12 cellular contexts compared by ENCODE assay signal in genomic region chr9:16825364-16825763, GRCh38. TPM values are rescaled to one million over a fixed set of nuclear protein-coding genes. Genes with fewer than 3 reads are reported as not detected.
A peak's percentile ranks its signal among the peaks of the same experiment; 100 is the strongest.
DNase-seq lines count a peak whose midpoint lies in the region; TF ChIP-seq lines count a peak whose summit lies in the region.
"Had no signal": no experiment of that assay in that cellular context is flagged by ENCODE, and none has a peak within 500 bp of the region (broad histone marks: within the 10 kb centered on the region; RNA-seq: fewer than 3 reads in every experiment).

No MANE protein-coding gene starts in this region.

- H3K9me3 ChIP-seq in H9 (ENCODE audit: control insufficient read depth, low read depth, low read length) (no peaks in the 10 kb centered on the region), hepatocyte (ENCODE audit: low read depth) (no peaks in the 10 kb centered on the region), stomach smooth muscle (ENCODE audit: control insufficient read depth in 2 of 2, low read length in 2 of 2) (no peaks in the 10 kb centered on the region), A673 (ENCODE audit: low read depth, low read length, poor library complexity, severe bottlenecking) (no peaks in the 10 kb centered on the region)
- H3K9me3 ChIP-seq: right atrium auricular region had no signal

- WGBS in H9 (ENCODE audit: extremely low coverage, insufficient read length, low lambda C conversion rate) = no CpG with 5 or more reads among the region's 1 CpG
- 46% methylated on average over 1 of the region's 1 CpG for WGBS in hepatocyte (ENCODE audit: low lambda C conversion rate, missing lambda C conversion rate)

- intact Hi-C loops in A673 (cut with micrococcal nuclease; ENCODE audit: unreplicated experiment) = no loop called here

- H3K4me2 ChIP-seq in H9 (ENCODE audit: insufficient read depth, insufficient read length, low read length) (no peak overlapping the region), hepatocyte (peak overlapping the region; percentile 53)

- H4K5ac ChIP-seq in H9 (ENCODE audit: insufficient read length, low read depth, low read length) = no peak overlapping the region

- H3K27me3 Mint-ChIP-seq in H9 (ENCODE audit: low read depth) = no peaks in the 10 kb centered on the region
- peaks cover 10% of the 10 kb centered on the region for H3K27me3 Mint-ChIP-seq in activated naive CD4-positive, alpha-beta T cell treated with anti-CD3 and anti-CD28 coated beads, Interleukin-2, amount 10 ng/mL, durations not matched to agents 7 days and 5 days

- H4K91ac ChIP-seq in H9 (ENCODE audit: insufficient read length, low read depth, low read length) = no peak overlapping the region

- no peak overlapping the region for H3K18ac ChIP-seq in H9 (ENCODE audit: insufficient read length, low read depth, low read length)

- no peaks in the 10 kb centered on the region for H3K9me3 Mint-ChIP-seq in H9
- peaks cover 1% of the 10 kb centered on the region for H3K9me3 Mint-ChIP-seq in activated naive CD4-positive, alpha-beta T cell treated with anti-CD3 and anti-CD28 coated beads, Interleukin-2, amount 10 ng/mL, durations not matched to agents 7 days and 5 days

- H3K14ac ChIP-seq in H9 (ENCODE audit: insufficient read depth, low read length) = no peak overlapping the region

- no peak overlapping the region for H3K4me3 ChIP-seq in hepatocyte
- H3K4me3 ChIP-seq in stomach smooth muscle (ENCODE audit: low read length in 2 of 2) = no peak overlapping the region
- no peak overlapping the region for H3K4me3 ChIP-seq in A673 (ENCODE audit: low read depth, low read length, poor library complexity, severe bottlenecking)
- H3K4me3 ChIP-seq: right atrium auricular region had no signal

- no TSS peak for BruUV-seq in A673 (replicated peaks; lab: Mats Ljungman, UMichigan)

- DNase-seq in H9 = no peak
- DNase-seq in amniotic epithelial cell (ENCODE audit: low read depth) = peak; percentile 49
- no peak for DNase-seq in hepatocyte (ENCODE audit: low spot score)
- DNase-seq in A673 (ENCODE audit: low spot score) = no peak
- DNase-seq in NCI-H1417 treated with DMSO at 0.1 percent for 48 hours (lab: John Stamatoyannopoulos, UW) = no peak
- no peak for DNase-seq in activated naive CD4-positive, alpha-beta T cell treated with anti-CD3 and anti-CD28 coated beads, Interleukin-2, amount 10 ng/mL, durations not matched to agents 7 days and 5 days
- DNase-seq: activated naive CD4-positive, alpha-beta T cell treated with Interleukin-2 at 50 U/mL for 16 hours; NCI-H2029; NCI-H774; SHP77 had no signal

- no peak overlapping the region for H2BK120ac ChIP-seq in H9 (ENCODE audit: low read depth, low read length, poor library complexity, severe bottlenecking)

- peaks cover 55 to 57% of the 10 kb centered on the region in 2 experiments for H3K4me1 Mint-ChIP-seq in H9
- no peaks in the 10 kb centered on the region for H3K4me1 Mint-ChIP-seq in activated naive CD4-positive, alpha-beta T cell treated with anti-CD3 and anti-CD28 coated beads, Interleukin-2, amount 10 ng/mL, durations not matched to agents 7 days and 5 days

- H3K27me3 ChIP-seq in H9 (ENCODE audit: insufficient read depth, low read length) = no peaks in the 10 kb centered on the region
- H3K27me3 ChIP-seq in hepatocyte = no peaks in the 10 kb centered on the region
- H3K27me3 ChIP-seq in stomach smooth muscle (ENCODE audit: control insufficient read depth in 1 of 2, insufficient read depth in 2 of 2, low read length in 2 of 2) = no peaks in the 10 kb centered on the region
- H3K27me3 ChIP-seq in A673 (replicated peaks; ENCODE audit: insufficient read depth, low read depth, low read length, poor library complexity) = no peaks in the 10 kb centered on the region
- H3K27me3 ChIP-seq: right atrium auricular region had no signal

- no peak overlapping the region for H3K56ac ChIP-seq in H9 (ENCODE audit: insufficient read length, low read depth, low read length)

- no peak overlapping the region for H2BK20ac ChIP-seq in H9 (ENCODE audit: low read depth, low read length, poor library complexity, severe bottlenecking)

- H3K27ac ChIP-seq in H9 (ENCODE audit: insufficient read length, low read depth, low read length) (no peak overlapping the region), hepatocyte (peak overlapping the region; percentile 82), stomach smooth muscle (ENCODE audit: low read length) (peak overlapping the region; percentile 42), A673 (ENCODE audit: low read depth, low read length, poor library complexity, severe bottlenecking) (no peak overlapping the region)
- H3K27ac ChIP-seq: right atrium auricular region had no signal

- H3K4ac ChIP-seq in H9 (ENCODE audit: low read depth, low read length) = no peak overlapping the region

- H4K8ac ChIP-seq in H9 (replicated peaks; ENCODE audit: insufficient read length, low read depth, low read length) = no peak overlapping the region

- H3K23ac ChIP-seq in H9 (ENCODE audit: insufficient read length, low read depth, low read length) = no peak overlapping the region

- H2BK5ac ChIP-seq in H9 (ENCODE audit: insufficient read length, low read length) = no peak overlapping the region

- no peaks in the 10 kb centered on the region for H3K23me2 ChIP-seq in H9 (ENCODE audit: insufficient read length, low read depth, low read length, poor library complexity, severe bottlenecking)

- TF ChIP-seq CTCF in H9 (conservative IDR thresholded peaks at IDR 0.05) = no peak
- TF ChIP-seq CTCF in hepatocyte (IDR thresholded peaks at IDR 0.05; ENCODE audit: poor library complexity) = no peak
- TF ChIP-seq CTCF in A673 (conservative IDR thresholded peaks at IDR 0.05; ENCODE audit: low read depth, low read length) = no peak

- H2AK5ac ChIP-seq in H9 (ENCODE audit: insufficient read length, low read length) = no peak overlapping the region

- H3K36me3 Mint-ChIP-seq in H9 (ENCODE audit: insufficient read depth in 1 of 3, low read depth in 3 of 3) = peaks cover 0 to 10% (median 7%) of the 10 kb centered on the region in 3 experiments; a peak in 4 of 7 replicates
- H3K36me3 Mint-ChIP-seq in activated naive CD4-positive, alpha-beta T cell treated with anti-CD3 and anti-CD28 coated beads, Interleukin-2, amount 10 ng/mL, durations not matched to agents 7 days and 5 days = no peaks in the 10 kb centered on the region

- H3K4me3 Mint-ChIP-seq in H9 = no peak overlapping the region
- H3K4me3 Mint-ChIP-seq in activated naive CD4-positive, alpha-beta T cell treated with anti-CD3 and anti-CD28 coated beads, Interleukin-2, amount 10 ng/mL, durations not matched to agents 7 days and 5 days = no peak overlapping the region

- H4K20me1 ChIP-seq in H9 (ENCODE audit: control insufficient read depth, insufficient read depth, insufficient read length) (no peaks in the 10 kb centered on the region), hepatocyte (ENCODE audit: insufficient read depth, poor library complexity, severe bottlenecking) (no peaks in the 10 kb centered on the region)

- peaks cover 10% of the 10 kb centered on the region; the same call in 1 of the 2 replicates for H3K4me1 ChIP-seq in H9 (ENCODE audit: insufficient read depth, low read length)
- H3K4me1 ChIP-seq in hepatocyte (ENCODE audit: insufficient read depth) = peaks cover 48% of the 10 kb centered on the region
- peaks cover 17% of the 10 kb centered on the region for H3K4me1 ChIP-seq in stomach smooth muscle (ENCODE audit: control insufficient read depth, insufficient read depth, low read length)
- H3K4me1 ChIP-seq in A673 (ENCODE audit: insufficient read depth, low read length, poor library complexity, severe bottlenecking) = no peaks in the 10 kb centered on the region

- H3T11ph ChIP-seq in H9 (ENCODE audit: low read length) = no peak overlapping the region

- H3K79me1 ChIP-seq in H9 (ENCODE audit: insufficient read depth, low read depth, low read length, poor library complexity, severe bottlenecking) = no peaks in the 10 kb centered on the region

- H2BK12ac ChIP-seq in H9 (ENCODE audit: insufficient read length, low read depth, low read length) = no peak overlapping the region

- no peaks in the 10 kb centered on the region for H3K36me3 ChIP-seq in hepatocyte (replicated peaks; ENCODE audit: insufficient read depth, low read depth)
- no peaks in the 10 kb centered on the region for H3K36me3 ChIP-seq in stomach smooth muscle (ENCODE audit: control insufficient read depth in 2 of 2, insufficient read depth in 2 of 2, low read length in 2 of 2)
- H3K36me3 ChIP-seq in A673 (ENCODE audit: insufficient read depth, low read length, poor library complexity, severe bottlenecking) = no peaks in the 10 kb centered on the region
- H3K36me3 ChIP-seq: right atrium auricular region had no signal

- H2AFZ ChIP-seq in H9 (ENCODE audit: low read length) = no peak overlapping the region
- H2AFZ ChIP-seq in hepatocyte = no peak overlapping the region

- peak overlapping the region; percentile 13 to 91 (median 22); a peak in 6 of 7 replicates for H3K27ac Mint-ChIP-seq in H9
- H3K27ac Mint-ChIP-seq in activated naive CD4-positive, alpha-beta T cell treated with anti-CD3 and anti-CD28 coated beads, Interleukin-2, amount 10 ng/mL, durations not matched to agents 7 days and 5 days = no peak overlapping the region

- no peak overlapping the region for H2BK15ac ChIP-seq in H9 (ENCODE audit: low read depth, low read length)

- H3K9ac ChIP-seq in H9 (ENCODE audit: extremely low read depth, insufficient read length, low read length) = no peak overlapping the region
- H3K9ac ChIP-seq in stomach smooth muscle (ENCODE audit: low read length in 2 of 2) = no peak overlapping the region

- POLR2A ChIA-PET in A673 (lab: Charles Lee; ENCODE audit: low non-redundant PET) = no interaction called here

- no peaks in the 10 kb centered on the region for H3K9me2 ChIP-seq in hepatocyte (replicated peaks; ENCODE audit: insufficient read depth)

- CTCF ChIA-PET in A673 (lab: Charles Lee) = no interaction called here
- CTCF ChIA-PET in activated naive CD4-positive, alpha-beta T cell treated with anti-CD3 and anti-CD28 coated beads, Interleukin-2, amount 10 ng/mL, durations not matched to agents 7 days and 5 days (lab: Charles Lee) = no interaction called here

- H3K79me2 ChIP-seq in H9 (ENCODE audit: insufficient read depth, low read length) (no peaks in the 10 kb centered on the region), hepatocyte (peaks cover 13% of the 10 kb centered on the region)

RNA-seq across cellular contexts. Expression of gene BNC2, which starts 45.1 kb away (rescaled TPM):
- total RNA-seq in H9 (2021) (40.8 and 43.6 TPM in 2 replicates), hepatocyte (16.5 and 20.7 TPM in 2 replicates), A673 (2021) (0.45 and 0.74 TPM in 2 replicates)
- polyA plus RNA-seq in hepatocyte = 19.3 and 25.3 TPM in 2 replicates

Comparison
In these comparisons a context has a peak if more than half of its experiments do, and no peak if none do; other contexts are left out.
1. H3K27ac ChIP-seq: peak in hepatocyte (single experiment) and stomach smooth muscle (single experiment); none in H9 (single experiment) and A673 (single experiment).
2. RNA of gene BNC2, which starts 45.1 kb away (total RNA-seq): 40.8 to 43.6 TPM in H9 and 16.5 to 20.7 TPM in hepatocyte; 0.45 to 0.74 TPM in A673; every median in the first group is over 10 times any median in the second.